8 cellular contexts compared by ENCODE assay signal in the genomic region with DNA sequence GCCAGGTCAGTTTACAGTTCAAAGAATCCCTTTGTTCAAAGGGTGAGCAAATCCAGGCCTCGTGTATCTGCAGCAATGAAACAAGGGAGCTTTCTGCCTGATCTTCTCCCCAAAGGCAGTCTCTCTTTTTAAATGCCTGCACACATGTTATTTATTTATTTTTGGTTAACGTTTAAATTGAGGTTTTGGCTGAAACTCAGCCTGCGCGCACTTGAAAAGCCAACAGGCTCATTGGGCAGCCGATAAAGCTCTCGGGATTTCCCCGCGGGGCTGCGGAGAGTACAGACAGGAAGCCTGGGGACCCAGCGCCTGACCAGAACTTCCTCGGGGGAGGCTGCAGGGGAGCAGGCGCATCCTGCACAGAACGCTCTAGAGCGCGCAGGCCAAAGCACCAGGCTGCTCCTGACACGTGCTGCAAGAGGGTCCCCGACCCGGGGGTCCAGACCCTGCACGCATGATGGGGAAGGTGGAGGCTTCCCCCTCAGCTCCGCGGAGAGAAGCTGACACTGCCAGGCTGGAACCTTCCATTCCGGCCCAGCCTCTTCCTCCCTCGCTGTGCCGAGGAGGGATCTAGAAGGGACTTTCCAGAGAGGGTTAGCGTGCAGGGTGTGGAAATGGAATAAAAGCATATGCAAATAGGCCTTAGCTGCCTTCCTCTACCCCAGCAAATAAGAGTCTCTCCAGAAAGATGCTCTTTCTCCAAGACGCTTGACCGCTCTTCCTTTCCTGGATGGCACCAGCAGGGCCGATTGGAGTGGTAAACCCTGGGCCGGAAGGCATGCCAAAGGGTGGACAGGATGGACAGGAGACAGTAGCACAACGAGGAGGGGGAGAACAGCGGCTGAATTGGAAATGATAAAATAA. TPM values are rescaled to one million over a fixed set of nuclear protein-coding genes. Genes with fewer than 3 reads are reported as not detected.
DNase-seq lines count a peak whose midpoint lies in the region; ATAC-seq lines count a peak whose summit lies in the region.

No MANE protein-coding gene starts in this region.

- peak overlapping the region; percentile 79 to 96 (median 91) for H3K4me2 ChIP-seq in BLaER1 treated with 17β-estradiol and CSF1 and Interleukin-3, amounts not matched to agents 10 nM and 100 nM

- peak overlapping the region; percentile 63 to 80 (median 68) for H3K4me3 ChIP-seq in BLaER1 treated with 17β-estradiol and CSF1 and Interleukin-3, amounts not matched to agents 10 nM and 100 nM

- ATAC-seq in GM19372 (IDR thresholded peaks at IDR 0.05; ENCODE audit: low read depth, unreplicated experiment) = peak; percentile 87
- ATAC-seq in HG03521 (IDR thresholded peaks at IDR 0.05; ENCODE audit: unreplicated experiment) = peak; percentile 89
- peak; percentile 92 for ATAC-seq in left lobe of liver

- peak overlapping the region; percentile 73 to 90 (median 82) for H3K9ac ChIP-seq in BLaER1 treated with 17β-estradiol and CSF1 and Interleukin-3, amounts not matched to agents 10 nM and 100 nM

- DNase-seq in activated CD4-positive, CD25-positive, alpha-beta regulatory T cell treated with anti-CD3 and anti-CD28 coated beads, Interleukin-2, amount 50 U/mL, for 16 hours (ENCODE audit: low read depth, low spot score) = peak; percentile 69
- DNase-seq in central memory CD4-positive, alpha-beta T cell = peak; percentile 77
- peak; percentile 67 for DNase-seq in left lobe of liver (ENCODE audit: low spot score)
- DNase-seq in stimulated activated CD8-positive, alpha-beta memory T cell treated with anti-CD3 and anti-CD28 coated beads, Interleukin-12 subunit alpha, Interleukin-12 subunit beta, amount 100 ng/mL, for 24 hours (ENCODE audit: extremely low read depth) = peak; percentile 70
- DNase-seq in NCI-H1930 (lab: John Stamatoyannopoulos, UW) = no peak

- peaks cover 0 to 18% (median 0%) of the 10 kb centered on the region in 11 experiments; a peak in 6 of 22 replicates for H3K36me3 ChIP-seq in BLaER1 treated with 17β-estradiol and CSF1 and Interleukin-3, amounts not matched to agents 10 nM and 100 nM

- no peaks in the 10 kb centered on the region for H3K9me3 ChIP-seq in BLaER1 treated with 17β-estradiol and CSF1 and Interleukin-3, amounts not matched to agents 10 nM and 100 nM (replicated peaks in 1 of 11)

- H3K27ac ChIP-seq in BLaER1 treated with 17β-estradiol and CSF1 and Interleukin-3, amounts not matched to agents 10 nM and 100 nM = peak overlapping the region; percentile 73 to 89 (median 83)

- H3K4me1 ChIP-seq in BLaER1 treated with 17β-estradiol and CSF1 and Interleukin-3, amounts not matched to agents 10 nM and 100 nM = peaks cover 68 to 99% (median 91%) of the 10 kb centered on the region in 10 experiments

- no peaks in the 10 kb centered on the region; a peak in 1 of 22 replicates for H3K27me3 ChIP-seq in BLaER1 treated with 17β-estradiol and CSF1 and Interleukin-3, amounts not matched to agents 10 nM and 100 nM

- H4K20me1 ChIP-seq in BLaER1 treated with 17β-estradiol and CSF1 and Interleukin-3, amounts not matched to agents 10 nM and 100 nM = peaks cover 0 to 32% (median 0%) of the 10 kb centered on the region in 11 experiments; a peak in 8 of 22 replicates

RNA-seq across cellular contexts. Expression of a gene that starts 46.1 kb away (rescaled TPM):
- 0.83 TPM for total RNA-seq in left lobe of liver

RNA-seq across cellular contexts. Expression of a gene that starts 48.9 kb away (rescaled TPM):
- total RNA-seq in left lobe of liver = 20.1 TPM

Comparison
In these comparisons a context has a peak if more than half of its experiments do, and no peak if none do; other contexts are left out.
1. DNase-seq: peak in activated CD4-positive, CD25-positive, alpha-beta regulatory T cell treated with anti-CD3 and anti-CD28 coated beads, Interleukin-2, amount 50 U/mL, for 16 hours (single experiment), central memory CD4-positive, alpha-beta T cell (single experiment), left lobe of liver (single experiment) and stimulated activated CD8-positive, alpha-beta memory T cell treated with anti-CD3 and anti-CD28 coated beads, Interleukin-12 subunit alpha, Interleukin-12 subunit beta, amount 100 ng/mL, for 24 hours (single experiment); none in NCI-H1930 (0 of 2).
2. Peak in every context shown above with its lines, with median percentiles within 50 percentile points of each other: ATAC-seq.